11 cellular contexts compared by ENCODE assay signal in the genomic region with DNA sequence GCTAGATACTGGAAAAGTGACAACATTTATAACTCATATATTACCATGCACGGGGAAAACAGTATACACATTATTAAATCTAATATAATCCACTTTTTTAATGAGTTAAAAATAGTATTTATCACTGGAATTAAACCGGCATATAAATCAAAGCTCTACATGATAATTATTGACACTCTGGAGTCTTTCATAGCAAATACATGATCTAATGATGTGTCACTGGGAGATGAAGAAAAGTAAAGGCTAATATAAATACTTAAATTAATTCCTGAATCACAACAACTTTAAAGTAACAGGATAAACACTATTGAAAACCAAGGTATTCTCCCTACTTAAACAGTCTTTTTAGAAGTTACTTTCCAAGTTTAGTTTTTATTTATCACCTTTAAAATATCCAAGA. TPM values are rescaled to one million over a fixed set of nuclear protein-coding genes. Genes with fewer than 3 reads are reported as not detected.
DNase-seq lines count a peak whose midpoint lies in the region; ATAC-seq and TF ChIP-seq lines count a peak whose summit lies in the region.
"Had no signal": no experiment of that assay in that cellular context is flagged by ENCODE, and none has a peak within 500 bp of the region (broad histone marks: within the 10 kb centered on the region; RNA-seq: fewer than 3 reads in every experiment).

No MANE protein-coding gene starts in this region.

- peaks cover 42 to 64% (median 49%) of the 10 kb centered on the region in 3 donors for H3K4me1 Mint-ChIP-seq in IgD-negative memory B cell
- H3K4me1 Mint-ChIP-seq in naive thymus-derived CD8-positive, alpha-beta T cell: peaks cover 26 to 79% (median 69%) of the 10 kb centered on the region in 4 donors

- H3K27me3 ChIP-seq in BLaER1 treated with 17β-estradiol and CSF1 and Interleukin-3, amounts not matched to agents 10 nM and 100 nM: no peaks in the 10 kb centered on the region

- no peaks in the 10 kb centered on the region for H3K9me3 Mint-ChIP-seq in IgD-negative memory B cell
- H3K9me3 Mint-ChIP-seq in naive thymus-derived CD8-positive, alpha-beta T cell: peaks cover 0 to 3% (median 0%) of the 10 kb centered on the region in 9 donors

- no peak overlapping the region for H3K27ac ChIP-seq in BLaER1 treated with 17β-estradiol and CSF1 and Interleukin-3, amounts not matched to agents 10 nM and 100 nM

- peaks cover 18 to 58% (median 36%) of the 10 kb centered on the region in 10 experiments for H3K4me1 ChIP-seq in BLaER1 treated with 17β-estradiol and CSF1 and Interleukin-3, amounts not matched to agents 10 nM and 100 nM

- H3K4me3 ChIP-seq in BLaER1 treated with 17β-estradiol and CSF1 and Interleukin-3, amounts not matched to agents 10 nM and 100 nM: peak overlapping the region in 9 of 10 experiments; percentile 23 to 98 (median 76); a peak in 11 of 20 replicates
- H3K4me3 ChIP-seq in cardiac fibroblast (replicated peaks in 1 of 2; ENCODE audit: low read depth in 2 of 2, low read length in 2 of 2): peak overlapping the region; percentile 6 to 85

- peak overlapping the region; percentile 76 to 94 (median 90); a peak in 19 of 22 replicates for H3K4me2 ChIP-seq in BLaER1 treated with 17β-estradiol and CSF1 and Interleukin-3, amounts not matched to agents 10 nM and 100 nM

- DNase-seq in cardiac fibroblast (ENCODE audit: low read depth in 2 of 2): no peak
- no peak for DNase-seq in naive thymus-derived CD8-positive, alpha-beta T cell
- DNase-seq in NCI-H526 treated with DMSO at 0.1 percent for 48 hours (lab: John Stamatoyannopoulos, UW): no peak
- DNase-seq in ecto neural progenitor cell (ENCODE audit: low spot score): no peak
- no peak for DNase-seq in SW 1271 (lab: John Stamatoyannopoulos, UW)
- DNase-seq: NCI-H1694 treated with DMSO at 0.1 percent for 48 hours; stimulated activated CD4-positive, alpha-beta T cell treated with anti-CD3 and anti-CD28 coated beads, Interleukin-1b, Interleukin-23, amount 100 ng/mL, for 48 hours had no signal

- peaks cover 0 to 20% (median 0%) of the 10 kb centered on the region in 11 experiments; a peak in 5 of 22 replicates for H4K20me1 ChIP-seq in BLaER1 treated with 17β-estradiol and CSF1 and Interleukin-3, amounts not matched to agents 10 nM and 100 nM

- peaks cover 0 to 3% (median 0%) of the 10 kb centered on the region in 11 experiments; a peak in 1 of 22 replicates for H3K36me3 ChIP-seq in BLaER1 treated with 17β-estradiol and CSF1 and Interleukin-3, amounts not matched to agents 10 nM and 100 nM

- no peak overlapping the region for H3K27ac Mint-ChIP-seq in IgD-negative memory B cell
- peak overlapping the region in 2 of 10 donors; percentile 4 to 11 for H3K27ac Mint-ChIP-seq in naive thymus-derived CD8-positive, alpha-beta T cell

- H3K9me3 ChIP-seq in BLaER1 treated with 17β-estradiol and CSF1 and Interleukin-3, amounts not matched to agents 10 nM and 100 nM (replicated peaks in 1 of 11): no peaks in the 10 kb centered on the region

- H3K36me3 Mint-ChIP-seq in IgD-negative memory B cell: no peaks in the 10 kb centered on the region
- H3K36me3 Mint-ChIP-seq in naive thymus-derived CD8-positive, alpha-beta T cell: peaks cover 0 to 3% (median under 1%) of the 10 kb centered on the region in 3 donors

- ATAC-seq in naive thymus-derived CD8-positive, alpha-beta T cell: no peak
- ATAC-seq in HG02588 (IDR thresholded peaks at IDR 0.05; ENCODE audit: unreplicated experiment): no peak
- ATAC-seq: HCT116 had no signal

- no peak for TF ChIP-seq CTCF in cardiac fibroblast (IDR thresholded peaks at IDR 0.05; ENCODE audit: low read depth, low read length)

- no peaks in the 10 kb centered on the region for H3K27me3 Mint-ChIP-seq in IgD-negative memory B cell
- H3K27me3 Mint-ChIP-seq in naive thymus-derived CD8-positive, alpha-beta T cell: peaks cover 0 to 2% (median 0%) of the 10 kb centered on the region in 5 donors

- POLR2A ChIA-PET in naive thymus-derived CD8-positive, alpha-beta T cell (lab: Charles Lee): no interaction called here

- H3K4me3 Mint-ChIP-seq in IgD-negative memory B cell: peak overlapping the region; percentile 34 to 82 (median 78)
- H3K4me3 Mint-ChIP-seq in naive thymus-derived CD8-positive, alpha-beta T cell: peak overlapping the region; percentile 54 to 99 (median 96)

- H3K9ac ChIP-seq in BLaER1 treated with 17β-estradiol and CSF1 and Interleukin-3, amounts not matched to agents 10 nM and 100 nM: peak overlapping the region in 4 of 11 experiments; percentile 53 to 96 (median 78); a peak in 6 of 22 replicates

RNA-seq across cellular contexts. Expression of a gene that starts 2.2 kb away (rescaled TPM):
- 2.7 TPM for polyA plus RNA-seq in IgD-negative memory B cell
- total RNA-seq in naive thymus-derived CD8-positive, alpha-beta T cell: 10 to 100 TPM; 10.6 to 12.4 TPM
- 1 to 10 TPM; 2.5 to 3.8 (median 2.9) TPM for polyA plus RNA-seq in naive thymus-derived CD8-positive, alpha-beta T cell

RNA-seq across cellular contexts. Expression of a gene that starts 52.4 kb away (rescaled TPM):
- 0.04 TPM for polyA plus RNA-seq in IgD-negative memory B cell
- under 1 TPM; 0.16 to 0.21 TPM for total RNA-seq in naive thymus-derived CD8-positive, alpha-beta T cell
- polyA plus RNA-seq in naive thymus-derived CD8-positive, alpha-beta T cell: not detected
